1 cellular context compared by ENCODE assay signal in the genomic region with DNA sequence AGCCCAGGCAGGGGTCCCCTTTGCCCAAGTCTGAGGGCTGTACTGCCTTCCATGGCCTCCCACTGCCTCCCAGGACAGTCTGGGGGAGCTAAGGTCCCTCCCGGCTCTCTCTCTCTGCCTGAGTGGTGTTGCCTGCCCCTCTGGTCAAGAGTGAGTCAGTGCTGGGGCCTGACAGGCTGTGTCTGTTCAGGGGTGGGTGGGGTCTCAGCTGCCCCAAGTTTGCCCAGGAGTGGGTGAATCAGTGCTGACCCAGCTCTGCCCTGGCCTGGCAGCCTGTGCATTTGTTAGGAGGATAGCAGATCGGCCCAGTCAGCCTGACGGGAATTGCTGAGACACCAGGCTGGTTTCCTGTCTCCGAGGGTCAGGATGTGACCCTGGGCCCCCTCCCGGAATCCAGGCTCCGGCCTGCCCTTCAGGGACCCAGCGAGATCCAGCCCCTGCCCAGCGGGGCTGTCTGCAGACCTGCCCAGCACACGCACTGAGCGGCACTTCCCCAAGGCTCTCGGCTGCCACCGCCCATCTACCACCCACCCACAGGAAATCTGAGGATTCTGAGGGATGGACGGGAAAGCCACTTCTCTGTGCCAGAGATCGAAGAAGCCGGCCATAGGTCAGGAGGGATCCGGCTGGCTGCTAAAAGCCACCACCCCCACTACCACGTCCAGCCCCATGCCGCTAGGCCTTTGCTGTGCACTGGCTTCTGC.
TF ChIP-seq lines count a peak whose summit lies in the region.

No MANE protein-coding gene starts in this region.

TF ChIP-seq in K562, 482 proteins besides CTCF, POLR2A, EP300 and RAD21:
- no peak for TF ChIP-seq U2AF1 (optimal IDR thresholded peaks at IDR 0.05; ENCODE audit: low read depth, low read length)
